Comparison of ENCODE assay signal across 7 cellular contexts in genomic region chr2:26665296-26665695, GRCh38. TPM values are rescaled to one million over a fixed set of nuclear protein-coding genes. Genes with fewer than 3 reads are reported as not detected.
"Had no signal": no experiment of that assay in that cellular context is flagged by ENCODE, and none has a peak within 500 bp of the region (broad histone marks: within the 10 kb centered on the region; RNA-seq: fewer than 3 reads in every experiment).

No MANE protein-coding gene starts in this region.

RNA-seq across cellular contexts. Expression of gene CIB4, which starts 24.1 kb away (rescaled TPM):
- total RNA-seq: GM23248, GM23338, H1, H4, H7, H9, HFFc6 had no signal
- polyA plus RNA-seq: GM23248, GM23338, H1 had no signal

RNA-seq across cellular contexts. Expression of gene KCNK3, which starts 27.2 kb away (rescaled TPM):
- total RNA-seq: GM23248, GM23338, HFFc6 had no signal
- polyA plus RNA-seq: GM23248, GM23338 had no signal
